ENCODE assay signal across 17 cellular contexts in genomic region chr7:129657363-129657762, GRCh38. TPM values are rescaled to one million over a fixed set of nuclear protein-coding genes. Genes with fewer than 3 reads are reported as not detected.
DNase-seq lines count a peak whose midpoint lies in the region; ATAC-seq and TF ChIP-seq lines count a peak whose summit lies in the region.
"Had no signal": no experiment of that assay in that cellular context is flagged by ENCODE, and none has a peak within 500 bp of the region (broad histone marks: within the 10 kb centered on the region; RNA-seq: fewer than 3 reads in every experiment).

No MANE protein-coding gene starts in this region.

- POLR2A ChIA-PET in RWPE1 (lab: Yijun Ruan, JAX; ENCODE audit: low non-redundant PET) = no interaction called here
- POLR2A ChIA-PET in A673 (lab: Charles Lee; ENCODE audit: low non-redundant PET) = no interaction called here

- DNase-seq in stimulated activated CD4-positive, alpha-beta T cell treated with anti-CD3 and anti-CD28 coated beads, Interleukin-1b, Interleukin-23, amount 100 ng/mL, for 48 hours = peak; percentile 39
- no peak for DNase-seq in stimulated activated CD4-positive, alpha-beta T cell treated with anti-CD3 and anti-CD28 coated beads, Interleukin-4, amount 100 ng/mL, for 24 hours
- DNase-seq in RWPE1 (ENCODE audit: low spot score) (peak; percentile 63), foreskin keratinocyte (peak; percentile 91), colonic mucosa (no peak), NCI-H2081 (lab: John Stamatoyannopoulos, UW) (no peak), A673 (ENCODE audit: low spot score) (no peak)
- DNase-seq: CD4-positive, CD25-positive, alpha-beta regulatory T cell; effector CD4-positive, alpha-beta T cell; GDM1; MM.1S; natural killer cell; NCI-H146; NCI-H526 treated with DMSO at 0.1 percent for 48 hours; T-helper 9 cell; uterus had no signal

- H3K4me1 ChIP-seq in foreskin keratinocyte = peaks cover 6% of the 10 kb centered on the region
- H3K4me1 ChIP-seq in colonic mucosa = no peaks in the 10 kb centered on the region
- H3K4me1 ChIP-seq in A673 (ENCODE audit: insufficient read depth, low read length, poor library complexity, severe bottlenecking) = no peaks in the 10 kb centered on the region
- H3K4me1 ChIP-seq: right atrium auricular region, uterus had no signal

- H3K9me3 ChIP-seq in colonic mucosa (no peaks in the 10 kb centered on the region), A673 (ENCODE audit: low read depth, low read length, poor library complexity, severe bottlenecking) (peaks cover 26% of the 10 kb centered on the region)

- CTCF ChIA-PET in RWPE1 (lab: Yijun Ruan, JAX) = no interaction called here
- CTCF ChIA-PET in A673 (lab: Charles Lee) = no interaction called here

- H3K36me3 ChIP-seq in colonic mucosa (peaks cover 4% of the 10 kb centered on the region), A673 (ENCODE audit: insufficient read depth, low read length, poor library complexity, severe bottlenecking) (peaks cover 37% of the 10 kb centered on the region)
- H3K36me3 ChIP-seq: uterus had no signal

- intact Hi-C loops in colonic mucosa (cut with DNase I) = no loop called here
- intact Hi-C loops in A673 (cut with micrococcal nuclease; ENCODE audit: unreplicated experiment) = no loop called here

- no TSS peak for BruUV-seq in A673 (replicated peaks; lab: Mats Ljungman, UMichigan)

- no peak overlapping the region for H3K9ac ChIP-seq in colonic mucosa (ENCODE audit: low read depth in 2 of 2, low read length in 2 of 2)

- TF ChIP-seq CTCF in RWPE1 (conservative IDR thresholded peaks at IDR 0.05; ENCODE audit: low read depth) (no peak), foreskin keratinocyte (conservative IDR thresholded peaks at IDR 0.05) (no peak), colonic mucosa (IDR thresholded peaks at IDR 0.05) (no peak), A673 (conservative IDR thresholded peaks at IDR 0.05; ENCODE audit: low read depth, low read length) (no peak)

- H3K27ac ChIP-seq in RWPE1 (peak overlapping the region; percentile 17; the same call in 1 of the 2 replicates), foreskin keratinocyte (peak overlapping the region; percentile 16), colonic mucosa (no peak overlapping the region), A673 (ENCODE audit: low read depth, low read length, poor library complexity, severe bottlenecking) (no peak overlapping the region)
- H3K27ac ChIP-seq: right atrium auricular region, uterus had no signal

- peak; percentile 99 for ATAC-seq in foreskin keratinocyte
- ATAC-seq: natural killer cell had no signal

- H3K4me3 ChIP-seq in colonic mucosa (no peak overlapping the region), A673 (ENCODE audit: low read depth, low read length, poor library complexity, severe bottlenecking) (no peak overlapping the region)
- H3K4me3 ChIP-seq: right atrium auricular region, uterus had no signal

- no peaks in the 10 kb centered on the region for H3K27me3 ChIP-seq in foreskin keratinocyte
- no peaks in the 10 kb centered on the region for H3K27me3 ChIP-seq in colonic mucosa
- H3K27me3 ChIP-seq in A673 (replicated peaks; ENCODE audit: insufficient read depth, low read depth, low read length, poor library complexity) = no peaks in the 10 kb centered on the region
- H3K27me3 ChIP-seq: right atrium auricular region, uterus had no signal

RNA-seq across cellular contexts. Expression of gene NRF1, which starts 45.8 kb away (rescaled TPM):
- total RNA-seq in foreskin keratinocyte = 11.6 and 11.7 TPM in 2 replicates
- 4.8 and 6.4 TPM in 2 replicates for polyA plus RNA-seq in foreskin keratinocyte
- 10 to 100 TPM; 13.4 to 15.7 TPM for total RNA-seq in colonic mucosa
- 28.7 and 30.2 TPM in 2 replicates for total RNA-seq in A673 (2021)

Comparison
In these comparisons a context has a peak if more than half of its experiments do, and no peak if none do; other contexts are left out.
1. DNase-seq: peak in stimulated activated CD4-positive, alpha-beta T cell treated with anti-CD3 and anti-CD28 coated beads, Interleukin-1b, Interleukin-23, amount 100 ng/mL, for 48 hours (single experiment), RWPE1 (single experiment) and foreskin keratinocyte (2 of 2); none in stimulated activated CD4-positive, alpha-beta T cell treated with anti-CD3 and anti-CD28 coated beads, Interleukin-4, amount 100 ng/mL, for 24 hours (single experiment), colonic mucosa (single experiment), NCI-H2081 (0 of 2) and A673 (single experiment).
2. H3K27ac ChIP-seq: peak in RWPE1 (single experiment) and foreskin keratinocyte (single experiment); none in colonic mucosa (single experiment) and A673 (single experiment).